Comparison of ENCODE assay signal across 22 cellular contexts in genomic region chr19:4539169-4539696, GRCh38. TPM values are rescaled to one million over a fixed set of nuclear protein-coding genes. Genes with fewer than 3 reads are reported as not detected.
DNase-seq lines count a peak whose midpoint lies in the region; ATAC-seq and TF ChIP-seq lines count a peak whose summit lies in the region.
"Had no signal": no experiment of that assay in that cellular context is flagged by ENCODE, and none has a peak within 500 bp of the region (broad histone marks: within the 10 kb centered on the region; RNA-seq: fewer than 3 reads in every experiment).

No MANE protein-coding gene starts in this region.

- no peak for DNase-seq in CD8-positive, alpha-beta memory T cell
- DNase-seq in WTC11 (ENCODE audit: low spot score) (no peak), NCI-H1436 (lab: John Stamatoyannopoulos, UW) (no peak), foreskin keratinocyte (no peak), right cardiac atrium (no peak)
- no peak for DNase-seq in effector CD8-positive, alpha-beta T cell (lab: John Stamatoyannopoulos, UW)
- DNase-seq: activated T-cell treated with anti-CD3 and anti-CD28 coated beads, Interleukin-2, amount 50 U/mL, for 24 hours; amniotic stem cell; DMS 273 treated with DMSO at 0.1 percent for 48 hours; NCI-H187 treated with DMSO at 0.1 percent for 48 hours; NCI-H345; nucleus accumbens had no signal

- peaks cover 4% of the 10 kb centered on the region for H3K4me1 ChIP-seq in CD8-positive, alpha-beta memory T cell (ENCODE audit: insufficient read depth, low read length)
- H3K4me1 ChIP-seq in liver (ENCODE audit: control insufficient read depth in 4 of 4, insufficient read depth in 4 of 4, low read length in 3 of 4) (peaks cover 9 to 32% (median 22%) of the 10 kb centered on the region in 4 donors), rectal smooth muscle tissue (ENCODE audit: control insufficient read depth, insufficient read depth, low read length) (no peaks in the 10 kb centered on the region), foreskin keratinocyte (no peaks in the 10 kb centered on the region), right cardiac atrium (ENCODE audit: control insufficient read depth, insufficient read depth, low read length) (no peaks in the 10 kb centered on the region)

- TF ChIP-seq CTCF in WTC11 (IDR thresholded peaks at IDR 0.05) (no peak), liver (IDR thresholded peaks at IDR 0.05; ENCODE audit: low read depth, low read length, missing input control) (no peak), foreskin keratinocyte (conservative IDR thresholded peaks at IDR 0.05) (no peak)

- peak overlapping the region; percentile 59 for H3K27ac ChIP-seq in CD8-positive, alpha-beta memory T cell (ENCODE audit: low read depth, low read length)
- H3K27ac ChIP-seq in liver (ENCODE audit: low read depth in 1 of 2, low read length in 2 of 2) = peak overlapping the region; percentile 75 to 85
- no peak overlapping the region for H3K27ac ChIP-seq in rectal smooth muscle tissue (ENCODE audit: low read depth, low read length)
- no peak overlapping the region for H3K27ac ChIP-seq in foreskin keratinocyte
- H3K27ac ChIP-seq in right cardiac atrium (ENCODE audit: low read length) = no peak overlapping the region
- H3K27ac ChIP-seq: BLaER1 had no signal

- POLR2A ChIA-PET in CD8-positive, alpha-beta memory T cell (lab: Charles Lee) = no interaction called here
- POLR2A ChIA-PET in WTC11 (lab: Charles Lee) = no interaction called here

- no peak overlapping the region for H3K27ac Mint-ChIP-seq in CD8-positive, alpha-beta memory T cell
- no peak overlapping the region for H3K27ac Mint-ChIP-seq in WTC11
- H3K27ac Mint-ChIP-seq: activated T-cell treated with anti-CD3 and anti-CD28 coated beads, Interleukin-2, amount 50 U/mL, for 24 hours; stimulated activated naive CD8-positive, alpha-beta T cell treated with anti-CD3 and anti-CD28 coated beads, Interleukin-15, Interleukin-2, amounts not matched to agents 100 ng/mL and 50 ng/mL, for 24 hours had no signal

- no peak for ATAC-seq in WTC11
- no peak for ATAC-seq in foreskin keratinocyte
- ATAC-seq in right cardiac atrium = no peak

- TF ChIP-seq RAD21 in liver (IDR thresholded peaks at IDR 0.05) = no peak

- no peaks in the 10 kb centered on the region for H3K36me3 ChIP-seq in CD8-positive, alpha-beta memory T cell (ENCODE audit: insufficient read depth, low read length)
- H3K36me3 ChIP-seq in liver (ENCODE audit: control insufficient read depth in 4 of 4, insufficient read depth in 3 of 4, low read depth in 1 of 4, low read length in 3 of 4) (peaks cover 0 to 2% (median 0%) of the 10 kb centered on the region in 4 donors), rectal smooth muscle tissue (ENCODE audit: control insufficient read depth, insufficient read depth, low read length) (no peaks in the 10 kb centered on the region)
- H3K36me3 ChIP-seq: BLaER1, HAP-1, Peyer's patch, tibial nerve had no signal

- H3K4me3 ChIP-seq in CD8-positive, alpha-beta memory T cell (ENCODE audit: low read length) = no peak overlapping the region
- H3K4me3 ChIP-seq in liver (ENCODE audit: low read depth in 1 of 3, low read length in 3 of 3) = peak overlapping the region; percentile 77 to 93 (median 85)
- H3K4me3 ChIP-seq in rectal smooth muscle tissue (ENCODE audit: low read length) = peak overlapping the region; percentile 37
- H3K4me3 ChIP-seq in right cardiac atrium (ENCODE audit: low read length) = no peak overlapping the region
- H3K4me3 ChIP-seq: BLaER1, HAP-1, tibial nerve had no signal

- peaks cover 0 to 4% (median 0%) of the 10 kb centered on the region in 5 donors for H3K9me3 Mint-ChIP-seq in CD8-positive, alpha-beta memory T cell
- peaks cover 4% of the 10 kb centered on the region for H3K9me3 Mint-ChIP-seq in WTC11
- H3K9me3 Mint-ChIP-seq: activated T-cell treated with anti-CD3 and anti-CD28 coated beads, Interleukin-2, amount 50 U/mL, for 24 hours had no signal

- WGBS in liver = 32% methylated on average over 3 of the region's 3 CpGs
- WGBS in right cardiac atrium = 83% methylated on average over 3 of the region's 3 CpGs

- H3K36me3 Mint-ChIP-seq in CD8-positive, alpha-beta memory T cell = no peaks in the 10 kb centered on the region
- H3K36me3 Mint-ChIP-seq in WTC11 = peaks cover 3% of the 10 kb centered on the region; the same call in 1 of the 2 replicates

- no peak overlapping the region for H3K4me3 Mint-ChIP-seq in CD8-positive, alpha-beta memory T cell
- H3K4me3 Mint-ChIP-seq in WTC11 = no peak overlapping the region
- H3K4me3 Mint-ChIP-seq: activated T-cell treated with anti-CD3 and anti-CD28 coated beads, Interleukin-2, amount 50 U/mL, for 24 hours; stimulated activated naive CD8-positive, alpha-beta T cell treated with anti-CD3 and anti-CD28 coated beads, Interleukin-15, Interleukin-2, amounts not matched to agents 100 ng/mL and 50 ng/mL, for 24 hours had no signal

- H3K9ac ChIP-seq in liver (ENCODE audit: low read depth in 1 of 2, low read length in 2 of 2) (peak overlapping the region; percentile 80 to 87), rectal smooth muscle tissue (ENCODE audit: low read length) (no peak overlapping the region)
- H3K9ac ChIP-seq: BLaER1 had no signal

- H3K27me3 Mint-ChIP-seq in CD8-positive, alpha-beta memory T cell = peaks cover 10 to 32% of the 10 kb centered on the region in 2 donors
- H3K27me3 Mint-ChIP-seq in WTC11 (ENCODE audit: low read depth) = peaks cover 36% of the 10 kb centered on the region

- H3K9me3 ChIP-seq in CD8-positive, alpha-beta memory T cell (ENCODE audit: low read length) = no peaks in the 10 kb centered on the region
- H3K9me3 ChIP-seq in liver (ENCODE audit: control insufficient read depth in 4 of 4, low read length in 3 of 4) (no peaks in the 10 kb centered on the region), right cardiac atrium (ENCODE audit: control insufficient read depth, low read length) (no peaks in the 10 kb centered on the region)
- H3K9me3 ChIP-seq: HAP-1, Peyer's patch had no signal

- CTCF ChIA-PET in CD8-positive, alpha-beta memory T cell (lab: Charles Lee) = interaction anchor here (0.6 kb wide), 1 partner anchor 57 kb away, joined by 3 read pairs; no protein-coding TSS in a partner anchor
- CTCF ChIA-PET in WTC11 (lab: Charles Lee) = interaction anchor here (1.2 to 11.1 kb wide), 6 partner anchors 9 to 97 kb away, joined by 5 to 285 read pairs (median 8); no protein-coding TSS in a partner anchor

- peaks cover 4 to 9% (median 5%) of the 10 kb centered on the region in 3 donors for H3K4me1 Mint-ChIP-seq in CD8-positive, alpha-beta memory T cell
- peaks cover 4% of the 10 kb centered on the region; the same call in 1 of the 2 replicates for H3K4me1 Mint-ChIP-seq in WTC11

- intact Hi-C loops in right cardiac atrium (cut with DNase I) = no loop called here

- H3K27me3 ChIP-seq in CD8-positive, alpha-beta memory T cell (ENCODE audit: insufficient read depth, low read length, poor library complexity, severe bottlenecking) = no peaks in the 10 kb centered on the region
- H3K27me3 ChIP-seq in liver (ENCODE audit: control insufficient read depth in 4 of 4, insufficient read depth in 4 of 4, low read length in 3 of 4) = no peaks in the 10 kb centered on the region
- H3K27me3 ChIP-seq in rectal smooth muscle tissue (ENCODE audit: control insufficient read depth, insufficient read depth, low read length) = peaks cover 4% of the 10 kb centered on the region
- peaks cover 20% of the 10 kb centered on the region for H3K27me3 ChIP-seq in foreskin keratinocyte
- no peaks in the 10 kb centered on the region for H3K27me3 ChIP-seq in right cardiac atrium (ENCODE audit: control insufficient read depth, insufficient read depth)

TF ChIP-seq in WTC11, 78 proteins besides CTCF, POLR2A, EP300 and RAD21 (continues in another document):
- TF ChIP-seq ZNF138 (CRISPR knock-in tag; conservative IDR thresholded peaks at IDR 0.05) = no peak
- peak; percentile 88 for TF ChIP-seq ZNF121 (CRISPR knock-in tag; IDR thresholded peaks at IDR 0.05)
- no peak for TF ChIP-seq JAZF1 (CRISPR knock-in tag; IDR thresholded peaks at IDR 0.05)
- no peak for TF ChIP-seq NR3C1 (CRISPR knock-in tag; conservative IDR thresholded peaks at IDR 0.05; ENCODE audit: low read depth)

TF ChIP-seq in liver, 16 proteins besides CTCF, POLR2A, EP300 and RAD21 (continues in another document):
- TF ChIP-seq NR2F2 (IDR thresholded peaks at IDR 0.05) (no peak), HNF4G (IDR thresholded peaks at IDR 0.05) (no peak), EGR1 (IDR thresholded peaks at IDR 0.05; ENCODE audit: low read depth in 2 of 2) (no peak), TAF1 (conservative IDR thresholded peaks at IDR 0.05) (no peak), FOXA1 (IDR thresholded peaks at IDR 0.05) (no peak)

RNA-seq across cellular contexts. Expression of gene LRG1, which starts 0.6 kb away (rescaled TPM):
- total RNA-seq in CD8-positive, alpha-beta memory T cell = not detected
- polyA plus RNA-seq in CD8-positive, alpha-beta memory T cell = 0.06 TPM
- 0.81 to 1.2 TPM (median 0.87 TPM) in 3 replicates for total RNA-seq in WTC11 (2021)
- 100 to 1,000 TPM in 1 of 2 donors, 10 to 100 TPM in 1; 57.8 to 581 TPM for total RNA-seq in liver
- 1,000 to 10,000 TPM in 1 of 2 donors, 100 to 1,000 TPM in 1; 741 to 1,122 TPM for polyA plus RNA-seq in liver
- 0.17 and 0.35 TPM in 2 replicates for total RNA-seq in foreskin keratinocyte
- polyA plus RNA-seq in foreskin keratinocyte = 0.32 and 0.50 TPM in 2 replicates
- total RNA-seq in right cardiac atrium = 1 to 10 TPM in 1 of 4 donors, under 1 TPM in 3; 0.20 to 1.1 (median 0.31) TPM
- 0.41 TPM for polyA plus RNA-seq in right cardiac atrium

RNA-seq across cellular contexts. Expression of gene PLIN5, which starts 4.2 kb away (rescaled TPM):
- total RNA-seq in CD8-positive, alpha-beta memory T cell = not detected
- 0.29 TPM for polyA plus RNA-seq in CD8-positive, alpha-beta memory T cell
- total RNA-seq in WTC11 (2021) (3.3 to 4.2 TPM (median 3.9 TPM) in 3 replicates), liver (10 to 100 TPM; 13.3 to 83.8 TPM), foreskin keratinocyte (not detected in 2 replicates), right cardiac atrium (10 to 100 TPM; 25.5 to 60.3 (median 28.2) TPM)
- polyA plus RNA-seq in liver (10 to 100 TPM; 51.8 to 61.5 TPM), foreskin keratinocyte (not detected in 2 replicates), right cardiac atrium (33.9 TPM)
- total RNA-seq: myocyte; T-helper 1 cell treated with Interleukin-12 subunit alpha and Interleukin-12 subunit beta and Interleukin-4 antibody, amounts not matched to agents 30 ng/mL and 1 ng/mL, for 36 hours had no signal

RNA-seq across cellular contexts. Expression of gene SEMA6B, which starts 20.3 kb away (rescaled TPM):
- total RNA-seq in CD8-positive, alpha-beta memory T cell = under 1 TPM; 0.55 to 0.91 TPM
- polyA plus RNA-seq in CD8-positive, alpha-beta memory T cell = not detected
- 45.1 to 52.1 TPM (median 49.1 TPM) in 3 replicates for total RNA-seq in WTC11 (2021)
- total RNA-seq in liver = 1 to 10 TPM; 2.8 to 3.1 TPM
- polyA plus RNA-seq in liver = 1 to 10 TPM in 1 of 2 donors, under 1 TPM in 1; 0.58 to 3.2 TPM
- total RNA-seq in foreskin keratinocyte = 1.3 and 1.7 TPM in 2 replicates
- 0.87 and 1.00 TPM in 2 replicates for polyA plus RNA-seq in foreskin keratinocyte
- total RNA-seq in right cardiac atrium = 10 to 100 TPM in 1 of 4 donors, 1 to 10 TPM in 3; 4.2 to 10.4 (median 7.9) TPM
- 11.5 TPM for polyA plus RNA-seq in right cardiac atrium
- total RNA-seq: T-helper 1 cell treated with Interleukin-12 subunit alpha and Interleukin-12 subunit beta and Interleukin-4 antibody, amounts not matched to agents 30 ng/mL and 1 ng/mL, for 36 hours had no signal

RNA-seq across cellular contexts. Expression of gene PLIN4, which starts 20.9 kb away (rescaled TPM):
- total RNA-seq in CD8-positive, alpha-beta memory T cell = under 1 TPM in 1 of 2 experiments, not detected in 1; 0.04 TPM
- polyA plus RNA-seq in CD8-positive, alpha-beta memory T cell = 0.15 TPM
- total RNA-seq in WTC11 (2021) (0.35 to 0.62 TPM (median 0.57 TPM) in 3 replicates), liver (10 to 100 TPM in 1 of 2 donors, 1 to 10 TPM in 1; 3.1 to 49.1 TPM), foreskin keratinocyte (0.65 and 0.71 TPM in 2 replicates), right cardiac atrium (100 to 1,000 TPM; 102 to 201 (median 112) TPM)
- polyA plus RNA-seq in liver (10 to 100 TPM in 1 of 2 donors, 1 to 10 TPM in 1; 5.0 to 14.1 TPM), foreskin keratinocyte (0.32 TPM in 2 replicates), right cardiac atrium (171 TPM)
- total RNA-seq: activated naive CD4-positive, alpha-beta T cell treated with anti-CD3 and anti-CD28 coated beads for 36 hours; T-helper 1 cell treated with Interleukin-12 subunit alpha and Interleukin-12 subunit beta and Interleukin-4 antibody, amounts not matched to agents 30 ng/mL and 1 ng/mL, for 36 hours had no signal

Comparison
In these comparisons a context has a peak if more than half of its experiments do, and no peak if none do; other contexts are left out.
1. H3K27ac ChIP-seq: peak in CD8-positive, alpha-beta memory T cell (single experiment) and liver (2 of 2); none in rectal smooth muscle tissue (single experiment), foreskin keratinocyte (single experiment) and right cardiac atrium (single experiment).
2. H3K4me3 ChIP-seq: peak in liver (3 of 3) and rectal smooth muscle tissue (single experiment); none in CD8-positive, alpha-beta memory T cell (single experiment) and right cardiac atrium (single experiment).
3. RNA of gene LRG1, which starts 0.6 kb away (total RNA-seq): 57.8 to 581 TPM in liver; 0.81 to 1.2 TPM in WTC11, 0.20 to 1.1 TPM in right cardiac atrium, 0.17 to 0.35 TPM in foreskin keratinocyte and not detected in CD8-positive, alpha-beta memory T cell; every median in the first group is over 10 times any median in the second.